Comparison of ENCODE assay signal across 23 cellular contexts in the genomic region with DNA sequence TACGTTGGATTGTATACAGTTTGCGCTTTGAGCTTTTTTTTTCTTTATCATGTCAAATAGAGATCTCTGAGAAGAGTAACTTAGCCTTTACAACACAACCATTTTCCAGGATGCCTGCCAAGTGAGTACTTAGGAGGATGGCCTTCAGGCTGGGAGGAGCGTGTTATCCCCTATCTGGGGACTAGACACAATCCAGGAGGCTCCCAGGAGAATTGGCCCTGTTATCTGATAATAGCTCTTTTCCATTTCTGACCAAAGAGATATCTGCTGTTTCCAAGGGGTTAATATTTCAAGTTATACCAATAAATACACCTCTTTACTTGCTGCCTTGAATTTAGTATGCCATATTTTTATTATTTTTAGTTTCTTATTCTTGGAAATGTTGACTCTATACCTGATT.
"Had no signal": no experiment of that assay in that cellular context is flagged by ENCODE, and none has a peak within 500 bp of the region (broad histone marks: within the 10 kb centered on the region; RNA-seq: fewer than 3 reads in every experiment).

No MANE protein-coding gene starts in this region.

- H3K27ac ChIP-seq: left lung, pancreas, psoas muscle, right atrium auricular region, spleen, thoracic aorta, upper lobe of right lung, WERI-Rb-1 had no signal

- ATAC-seq: activated CD8-positive, alpha-beta memory T cell treated with anti-CD3 and anti-CD28 coated beads, Interleukin-2, amount 10 ng/mL, durations not matched to agents 7 days and 5 days; activated CD8-positive, alpha-beta T cell treated with anti-CD3 and anti-CD28 coated beads for 36 hours; activated naive CD4-positive, alpha-beta T cell treated with anti-CD3 and anti-CD28 coated beads, Interleukin-2, amount 50 U/mL, for 72 hours; left lung; pancreas; psoas muscle; upper lobe of right lung had no signal

- DNase-seq: activated CD4-positive, alpha-beta T cell treated with anti-CD3 and anti-CD28 coated beads, Interleukin-2, amount 10 ng/mL, durations not matched to agents 7 days and 5 days; activated CD4-positive, CD25-positive, alpha-beta regulatory T cell treated with anti-CD3 and anti-CD28 coated beads, Interleukin-2, amount 50 U/mL, for 72 hours; activated CD8-positive, alpha-beta memory T cell treated with anti-CD3 and anti-CD28 coated beads, Interleukin-2, amount 10 ng/mL, durations not matched to agents 7 days and 5 days; activated CD8-positive, alpha-beta T cell treated with anti-CD3 and anti-CD28 coated beads for 36 hours; activated gamma-delta T cell; activated T-cell treated with anti-CD3 and anti-CD28 coated beads for 4 hours; aorta; effector CD4-positive, alpha-beta T cell; erythroblast; foreskin fibroblast; immature natural killer cell; kidney glomerular epithelial cell; left lung; pancreas; psoas muscle; spleen; stimulated activated CD4-positive, alpha-beta T cell treated with anti-CD3 and anti-CD28 coated beads, Interleukin-4, amount 100 ng/mL, for 24 hours; stimulated activated naive CD4-positive, alpha-beta T cell treated with Interleukin-2 at 50 U/mL for 16 hours; upper lobe of right lung; WERI-Rb-1 had no signal

- H3K36me3 ChIP-seq: left lung, pancreas, right atrium auricular region, spleen, thoracic aorta, upper lobe of right lung, WERI-Rb-1 had no signal

- H3K27me3 ChIP-seq: left lung, pancreas, right atrium auricular region, spleen, upper lobe of right lung had no signal

- H3K4me3 ChIP-seq: left lung, pancreas, psoas muscle, right atrium auricular region, spleen, thoracic aorta, upper lobe of right lung had no signal

- H3K4me1 ChIP-seq: left lung, pancreas, psoas muscle, right atrium auricular region, spleen, upper lobe of right lung had no signal
